ENCODE assay signal across 24 cellular contexts in the genomic region with DNA sequence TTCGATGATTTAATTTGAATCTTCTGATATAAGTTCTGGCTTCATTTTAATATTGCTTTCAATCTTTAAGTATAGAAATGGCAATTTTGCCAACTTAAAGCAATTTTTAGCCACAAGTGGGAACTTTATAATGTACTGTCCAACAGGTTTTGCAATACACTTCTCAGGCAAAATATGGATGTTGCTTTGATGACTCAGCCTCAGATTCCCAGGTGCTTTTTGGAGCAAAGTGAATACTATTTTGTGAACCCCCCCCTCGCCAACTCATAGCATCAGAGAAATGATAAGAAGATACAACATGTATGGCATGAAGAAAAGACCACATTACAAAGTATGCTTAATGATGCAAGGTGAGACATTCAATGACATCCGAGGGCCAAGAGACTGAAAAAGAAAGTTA.
"Had no signal": no experiment of that assay in that cellular context is flagged by ENCODE, and none has a peak within 500 bp of the region (broad histone marks: within the 10 kb centered on the region; RNA-seq: fewer than 3 reads in every experiment).

No MANE protein-coding gene starts in this region.

- H3K27me3 ChIP-seq: dorsolateral prefrontal cortex, esophagus muscularis mucosa, foreskin keratinocyte, gastroesophageal sphincter, heart left ventricle, hepatocyte, left lung had no signal

- H3K4me2 ChIP-seq: hepatocyte had no signal

- H3K36me3 ChIP-seq: esophagus muscularis mucosa, gastroesophageal sphincter, heart left ventricle, left lung, lower lobe of right lung had no signal

- H3K9me3 ChIP-seq: esophagus muscularis mucosa, gastroesophageal sphincter, lower lobe of right lung had no signal

- H3K4me1 ChIP-seq: esophagus muscularis mucosa, foreskin keratinocyte, gastroesophageal sphincter, heart left ventricle, left lung, lower lobe of right lung had no signal

- H3K27ac ChIP-seq: coronary artery, dorsolateral prefrontal cortex, esophagus muscularis mucosa, foreskin keratinocyte, gastroesophageal sphincter, heart left ventricle, hepatocyte, left lung, lower lobe of right lung had no signal

- ATAC-seq: foreskin keratinocyte, gastroesophageal sphincter, left lung, left ventricle myocardium superior, lower lobe of right lung, mucosa of descending colon had no signal

- H3K27ac Mint-ChIP-seq: immature natural killer cell, mesothelial cell of epicardium, naive B cell had no signal

- FAIRE-seq: colon, endothelial cell of umbilical vein, frontal cortex, keratinocyte had no signal

- H2AFZ ChIP-seq: hepatocyte had no signal

- DNase-seq: dermis blood vessel endothelial cell; dorsolateral prefrontal cortex; effector CD4-positive, alpha-beta T cell; effector memory CD4-positive, alpha-beta T cell; foreskin keratinocyte; heart left ventricle; hypothalamus; immature natural killer cell; left cardiac atrium; left lung; left ventricle myocardium superior; lower lobe of right lung; mesenchymal stem cell; mucosa of descending colon; naive B cell had no signal

- H3K4me3 ChIP-seq: coronary artery, dorsolateral prefrontal cortex, esophagus muscularis mucosa, gastroesophageal sphincter, heart left ventricle, hepatocyte, left lung, lower lobe of right lung, mucosa of descending colon had no signal

- H3K36me3 Mint-ChIP-seq: naive B cell had no signal

- H3K79me2 ChIP-seq: hepatocyte had no signal
